In the genomic region with DNA sequence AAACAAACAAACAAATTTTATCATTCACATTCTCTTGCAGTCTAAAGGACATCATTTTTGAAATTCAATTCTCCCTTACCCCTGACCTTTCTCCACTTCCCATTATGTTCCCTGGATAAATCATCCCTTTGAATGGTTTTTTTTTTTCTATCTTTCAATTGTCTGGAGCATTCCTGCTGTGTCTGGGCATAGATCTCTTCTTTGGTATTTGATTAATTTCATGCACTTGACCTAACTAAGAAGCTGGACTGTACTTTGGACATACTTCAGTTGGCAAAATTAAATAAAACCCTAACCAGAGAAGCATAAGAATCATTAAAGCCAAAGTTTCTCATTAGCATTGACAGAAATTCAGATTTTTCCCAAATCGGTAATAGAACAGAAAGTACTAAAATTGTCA, we compare ENCODE assay signal across 19 cellular contexts.
"Had no signal": no experiment of that assay in that cellular context is flagged by ENCODE, and none has a peak within 500 bp of the region (broad histone marks: within the 10 kb centered on the region; RNA-seq: fewer than 3 reads in every experiment).

No MANE protein-coding gene starts in this region.

- H3K4me3 Mint-ChIP-seq: naive B cell; nephron progenitor cell; stimulated activated memory B cell treated with anti-CD40 and anti-IgM and Interleukin-4, amounts not matched to agents 10 μg/mL and 1 μg/mL and 100 μg/mL, for 72 hours; stimulated activated naive CD8-positive, alpha-beta T cell treated with anti-CD3 and anti-CD28 coated beads, Interleukin-15, Interleukin-2, amounts not matched to agents 100 ng/mL and 50 ng/mL, for 24 hours had no signal

- ATAC-seq: foreskin keratinocyte; heart left ventricle; left lobe of liver; lower lobe of right lung; right lobe of liver; stimulated activated memory B cell treated with anti-CD40 and anti-IgM and Interleukin-4, amounts not matched to agents 10 μg/mL and 1 μg/mL and 100 μg/mL, for 72 hours; upper lobe of right lung had no signal

- H3K4me1 Mint-ChIP-seq: naive B cell; stimulated activated memory B cell treated with anti-CD40 and anti-IgM and Interleukin-4, amounts not matched to agents 10 μg/mL and 1 μg/mL and 100 μg/mL, for 72 hours had no signal

- DNase-seq: colonic mucosa; dermis blood vessel endothelial cell; erythroblast; foreskin keratinocyte; heart left ventricle; hypothalamus; lower lobe of right lung; mesenchymal stem cell; naive B cell; nephron progenitor cell; right lobe of liver; stimulated activated CD4-positive, alpha-beta T cell treated with anti-CD3 and anti-CD28 coated beads, Interleukin-4, amount 100 ng/mL, for 24 hours; upper lobe of right lung had no signal

- H3K9me3 ChIP-seq: colonic mucosa, heart left ventricle, lower lobe of right lung, neutrophil, right lobe of liver, tibial nerve, upper lobe of right lung, vagina had no signal

- H3K4me1 ChIP-seq: colonic mucosa, lower lobe of right lung, right lobe of liver, upper lobe of right lung, vagina had no signal

- H3K27me3 ChIP-seq: colonic mucosa, foreskin keratinocyte, heart left ventricle, neutrophil, right lobe of liver, tibial nerve, upper lobe of right lung, vagina had no signal

- H3K36me3 Mint-ChIP-seq: naive B cell; stimulated activated memory B cell treated with anti-CD40 and anti-IgM and Interleukin-4, amounts not matched to agents 10 μg/mL and 1 μg/mL and 100 μg/mL, for 72 hours had no signal

- H3K27ac ChIP-seq: colonic mucosa, foreskin keratinocyte, heart left ventricle, lower lobe of right lung, neutrophil, right lobe of liver, tibial nerve, upper lobe of right lung, vagina had no signal

- H3K4me3 ChIP-seq: colonic mucosa, heart left ventricle, lower lobe of right lung, right lobe of liver, tibial nerve, upper lobe of right lung, vagina had no signal

- H3K36me3 ChIP-seq: colonic mucosa, heart left ventricle, lower lobe of right lung, neutrophil, right lobe of liver, tibial nerve, upper lobe of right lung, vagina had no signal

- H3K9me3 Mint-ChIP-seq: nephron progenitor cell had no signal

- H3K27me3 Mint-ChIP-seq: stimulated activated memory B cell treated with anti-CD40 and anti-IgM and Interleukin-4, amounts not matched to agents 10 μg/mL and 1 μg/mL and 100 μg/mL, for 72 hours had no signal

- H3K27ac Mint-ChIP-seq: naive B cell; nephron progenitor cell; stimulated activated memory B cell treated with anti-CD40 and anti-IgM and Interleukin-4, amounts not matched to agents 10 μg/mL and 1 μg/mL and 100 μg/mL, for 72 hours; stimulated activated naive CD8-positive, alpha-beta T cell treated with anti-CD3 and anti-CD28 coated beads, Interleukin-15, Interleukin-2, amounts not matched to agents 100 ng/mL and 50 ng/mL, for 24 hours had no signal
